1 cellular context compared by ENCODE assay signal in genomic region chr1:169103002-169103401, GRCh38.
TF ChIP-seq lines count a peak whose summit lies in the region.

No MANE protein-coding gene starts in this region.

TF ChIP-seq in A549, 52 proteins besides CTCF, POLR2A, EP300 and RAD21:
- TF ChIP-seq EHF (CRISPR knock-in tag; IDR thresholded peaks at IDR 0.05) = no peak
- no peak for TF ChIP-seq HES2 (IDR thresholded peaks at IDR 0.05)
- no peak for TF ChIP-seq MAZ (IDR thresholded peaks at IDR 0.05; ENCODE audit: borderline replicate concordance, low read depth, low read length)
- no peak for TF ChIP-seq HOXB5 (CRISPR knock-in tag; IDR thresholded peaks at IDR 0.05)
- no peak for TF ChIP-seq ESRRA (IDR thresholded peaks at IDR 0.05; ENCODE audit: borderline replicate concordance, low read length)
- TF ChIP-seq SMC3 (IDR thresholded peaks at IDR 0.05) = no peak
- TF ChIP-seq, protein P1, sequence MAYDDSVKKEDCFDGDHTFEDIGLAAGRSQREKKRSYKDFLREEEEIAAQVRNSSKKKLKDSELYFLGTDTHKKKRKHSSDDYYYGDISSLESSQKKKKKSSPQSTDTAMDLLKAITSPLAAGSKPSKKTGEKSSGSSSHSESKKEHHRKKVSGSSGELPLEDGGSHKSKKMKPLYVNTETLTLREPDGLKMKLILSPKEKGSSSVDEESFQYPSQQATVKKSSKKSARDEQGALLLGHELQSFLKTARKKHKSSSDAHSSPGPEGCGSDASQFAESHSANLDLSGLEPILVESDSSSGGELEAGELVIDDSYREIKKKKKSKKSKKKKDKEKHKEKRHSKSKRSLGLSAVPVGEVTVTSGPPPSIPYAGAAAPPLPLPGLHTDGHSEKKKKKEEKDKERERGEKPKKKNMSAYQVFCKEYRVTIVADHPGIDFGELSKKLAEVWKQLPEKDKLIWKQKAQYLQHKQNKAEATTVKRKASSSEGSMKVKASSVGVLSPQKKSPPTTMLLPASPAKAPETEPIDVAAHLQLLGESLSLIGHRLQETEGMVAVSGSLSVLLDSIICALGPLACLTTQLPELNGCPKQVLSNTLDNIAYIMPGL (CRISPR knock-in tag; IDR thresholded peaks at IDR 0.05; ENCODE audit: borderline replicate concordance) = no peak
- no peak for TF ChIP-seq NFE2L2 (conservative IDR thresholded peaks at IDR 0.05; ENCODE audit: low read length)
- TF ChIP-seq RNF2 (IDR thresholded peaks at IDR 0.05; ENCODE audit: borderline replicate concordance, low read depth) = no peak
